1 cellular context compared by ENCODE assay signal in the genomic region with DNA sequence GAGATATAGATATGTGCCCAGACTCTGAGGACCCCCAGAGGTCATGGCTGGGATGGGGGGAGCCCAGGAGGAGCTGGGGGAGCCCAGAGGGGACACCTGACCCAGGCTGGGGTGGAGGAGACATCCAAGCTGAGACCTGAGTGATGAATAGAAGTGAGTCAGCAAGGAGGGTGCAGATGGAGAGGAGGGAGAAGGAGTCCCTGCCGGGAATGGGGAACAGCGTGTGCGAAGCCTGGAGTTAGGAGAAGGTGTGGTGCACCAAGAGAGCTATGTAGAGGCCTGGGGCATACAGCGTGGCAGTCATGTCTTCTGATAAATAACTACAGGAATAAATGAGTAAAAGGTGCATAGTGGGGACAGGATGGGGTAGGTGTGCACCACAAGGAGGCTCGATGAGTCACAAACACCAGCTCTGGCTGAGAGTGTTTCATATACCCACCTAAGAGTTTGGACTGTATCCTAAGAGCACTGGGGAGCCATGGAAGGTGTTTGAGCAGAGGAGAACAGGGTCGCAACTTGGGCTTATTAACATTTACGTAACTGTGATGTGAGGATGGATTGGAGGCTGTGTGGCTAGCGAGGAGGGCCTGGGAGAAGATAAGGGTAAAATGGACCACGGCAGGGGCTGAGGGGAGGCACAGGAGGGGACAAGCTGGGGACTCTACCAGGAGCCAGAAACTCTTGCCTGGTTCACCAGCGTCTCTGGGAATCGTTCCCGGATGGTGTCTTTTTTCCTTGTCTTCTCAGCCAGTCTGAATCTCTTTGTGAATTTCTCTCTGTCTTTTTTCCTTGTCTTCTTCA.
TF ChIP-seq lines count a peak whose summit lies in the region.

No MANE protein-coding gene starts in this region.

TF ChIP-seq in K562, 482 proteins besides CTCF, POLR2A, EP300 and RAD21 (continued from another document and continues in another):
- TF ChIP-seq UBTF (IDR thresholded peaks at IDR 0.05; ENCODE audit: borderline replicate concordance in 1 of 2, low read depth in 2 of 2, low read length in 2 of 2) (no peak), BCL6 (CRISPR knock-in tag; IDR thresholded peaks at IDR 0.05) (no peak), ZNF512 (tag; IDR thresholded peaks at IDR 0.05) (no peak), TAF7 (tag; IDR thresholded peaks at IDR 0.05) (no peak), SFPQ (IDR thresholded peaks at IDR 0.05; ENCODE audit: low read depth, low read length) (no peak), HDAC2 (IDR thresholded peaks at IDR 0.05) (peak; percentile 65; the same call in 1 of the 2 replicates), ETV1 (tag; conservative IDR thresholded peaks at IDR 0.05; ENCODE audit: low read depth) (no peak), KDM1A (IDR thresholded peaks at IDR 0.05) (peak; percentile 61 to 77; a peak in 3 of 4 replicates), TCF7 (IDR thresholded peaks at IDR 0.05; ENCODE audit: borderline replicate concordance) (no peak), ZNF24 (IDR thresholded peaks at IDR 0.05) (no peak), ARNT (IDR thresholded peaks at IDR 0.05) (no peak), PHTF2 (CRISPR knock-in tag; IDR thresholded peaks at IDR 0.05) (no peak), ZNF583 (CRISPR knock-in tag; IDR thresholded peaks at IDR 0.05) (no peak), NR2F6 (CRISPR knock-in tag; IDR thresholded peaks at IDR 0.05) (no peak), RBM17 (IDR thresholded peaks at IDR 0.05; ENCODE audit: borderline replicate concordance, low read depth, low read length) (no peak), THAP12 (CRISPR knock-in tag; IDR thresholded peaks at IDR 0.05) (no peak), SLC30A9 (CRISPR knock-in tag; IDR thresholded peaks at IDR 0.05) (no peak), ZNF766 (CRISPR knock-in tag; conservative IDR thresholded peaks at IDR 0.05) (no peak), CBX5 (IDR thresholded peaks at IDR 0.05; ENCODE audit: borderline replicate concordance, low read depth) (no peak), EHMT2 (IDR thresholded peaks at IDR 0.05) (no peak), KDM5B (IDR thresholded peaks at IDR 0.05; ENCODE audit: insufficient replicate concordance, low read depth, low read length) (no peak), NFE2L1 (tag; IDR thresholded peaks at IDR 0.05; ENCODE audit: borderline replicate concordance, low read depth) (no peak), SMC3 (conservative IDR thresholded peaks at IDR 0.05; ENCODE audit: insufficient read depth, low read depth, low read length) (no peak), ZNF77 (CRISPR knock-in tag; IDR thresholded peaks at IDR 0.05) (no peak), RBM39 (optimal IDR thresholded peaks at IDR 0.05; ENCODE audit: low read depth, low read length) (no peak), ASH1L (IDR thresholded peaks at IDR 0.05; ENCODE audit: borderline replicate concordance, low read depth, partially characterized antibody) (no peak), ZNF511 (CRISPR knock-in tag; IDR thresholded peaks at IDR 0.05) (0 out of 2 replicates have a peak, but pooled peaks have one; percentile 34), FOSL1 (tag; conservative IDR thresholded peaks at IDR 0.05) (no peak), ZNF436 (CRISPR knock-in tag; IDR thresholded peaks at IDR 0.05) (no peak)
- TF ChIP-seq, protein P1, sequence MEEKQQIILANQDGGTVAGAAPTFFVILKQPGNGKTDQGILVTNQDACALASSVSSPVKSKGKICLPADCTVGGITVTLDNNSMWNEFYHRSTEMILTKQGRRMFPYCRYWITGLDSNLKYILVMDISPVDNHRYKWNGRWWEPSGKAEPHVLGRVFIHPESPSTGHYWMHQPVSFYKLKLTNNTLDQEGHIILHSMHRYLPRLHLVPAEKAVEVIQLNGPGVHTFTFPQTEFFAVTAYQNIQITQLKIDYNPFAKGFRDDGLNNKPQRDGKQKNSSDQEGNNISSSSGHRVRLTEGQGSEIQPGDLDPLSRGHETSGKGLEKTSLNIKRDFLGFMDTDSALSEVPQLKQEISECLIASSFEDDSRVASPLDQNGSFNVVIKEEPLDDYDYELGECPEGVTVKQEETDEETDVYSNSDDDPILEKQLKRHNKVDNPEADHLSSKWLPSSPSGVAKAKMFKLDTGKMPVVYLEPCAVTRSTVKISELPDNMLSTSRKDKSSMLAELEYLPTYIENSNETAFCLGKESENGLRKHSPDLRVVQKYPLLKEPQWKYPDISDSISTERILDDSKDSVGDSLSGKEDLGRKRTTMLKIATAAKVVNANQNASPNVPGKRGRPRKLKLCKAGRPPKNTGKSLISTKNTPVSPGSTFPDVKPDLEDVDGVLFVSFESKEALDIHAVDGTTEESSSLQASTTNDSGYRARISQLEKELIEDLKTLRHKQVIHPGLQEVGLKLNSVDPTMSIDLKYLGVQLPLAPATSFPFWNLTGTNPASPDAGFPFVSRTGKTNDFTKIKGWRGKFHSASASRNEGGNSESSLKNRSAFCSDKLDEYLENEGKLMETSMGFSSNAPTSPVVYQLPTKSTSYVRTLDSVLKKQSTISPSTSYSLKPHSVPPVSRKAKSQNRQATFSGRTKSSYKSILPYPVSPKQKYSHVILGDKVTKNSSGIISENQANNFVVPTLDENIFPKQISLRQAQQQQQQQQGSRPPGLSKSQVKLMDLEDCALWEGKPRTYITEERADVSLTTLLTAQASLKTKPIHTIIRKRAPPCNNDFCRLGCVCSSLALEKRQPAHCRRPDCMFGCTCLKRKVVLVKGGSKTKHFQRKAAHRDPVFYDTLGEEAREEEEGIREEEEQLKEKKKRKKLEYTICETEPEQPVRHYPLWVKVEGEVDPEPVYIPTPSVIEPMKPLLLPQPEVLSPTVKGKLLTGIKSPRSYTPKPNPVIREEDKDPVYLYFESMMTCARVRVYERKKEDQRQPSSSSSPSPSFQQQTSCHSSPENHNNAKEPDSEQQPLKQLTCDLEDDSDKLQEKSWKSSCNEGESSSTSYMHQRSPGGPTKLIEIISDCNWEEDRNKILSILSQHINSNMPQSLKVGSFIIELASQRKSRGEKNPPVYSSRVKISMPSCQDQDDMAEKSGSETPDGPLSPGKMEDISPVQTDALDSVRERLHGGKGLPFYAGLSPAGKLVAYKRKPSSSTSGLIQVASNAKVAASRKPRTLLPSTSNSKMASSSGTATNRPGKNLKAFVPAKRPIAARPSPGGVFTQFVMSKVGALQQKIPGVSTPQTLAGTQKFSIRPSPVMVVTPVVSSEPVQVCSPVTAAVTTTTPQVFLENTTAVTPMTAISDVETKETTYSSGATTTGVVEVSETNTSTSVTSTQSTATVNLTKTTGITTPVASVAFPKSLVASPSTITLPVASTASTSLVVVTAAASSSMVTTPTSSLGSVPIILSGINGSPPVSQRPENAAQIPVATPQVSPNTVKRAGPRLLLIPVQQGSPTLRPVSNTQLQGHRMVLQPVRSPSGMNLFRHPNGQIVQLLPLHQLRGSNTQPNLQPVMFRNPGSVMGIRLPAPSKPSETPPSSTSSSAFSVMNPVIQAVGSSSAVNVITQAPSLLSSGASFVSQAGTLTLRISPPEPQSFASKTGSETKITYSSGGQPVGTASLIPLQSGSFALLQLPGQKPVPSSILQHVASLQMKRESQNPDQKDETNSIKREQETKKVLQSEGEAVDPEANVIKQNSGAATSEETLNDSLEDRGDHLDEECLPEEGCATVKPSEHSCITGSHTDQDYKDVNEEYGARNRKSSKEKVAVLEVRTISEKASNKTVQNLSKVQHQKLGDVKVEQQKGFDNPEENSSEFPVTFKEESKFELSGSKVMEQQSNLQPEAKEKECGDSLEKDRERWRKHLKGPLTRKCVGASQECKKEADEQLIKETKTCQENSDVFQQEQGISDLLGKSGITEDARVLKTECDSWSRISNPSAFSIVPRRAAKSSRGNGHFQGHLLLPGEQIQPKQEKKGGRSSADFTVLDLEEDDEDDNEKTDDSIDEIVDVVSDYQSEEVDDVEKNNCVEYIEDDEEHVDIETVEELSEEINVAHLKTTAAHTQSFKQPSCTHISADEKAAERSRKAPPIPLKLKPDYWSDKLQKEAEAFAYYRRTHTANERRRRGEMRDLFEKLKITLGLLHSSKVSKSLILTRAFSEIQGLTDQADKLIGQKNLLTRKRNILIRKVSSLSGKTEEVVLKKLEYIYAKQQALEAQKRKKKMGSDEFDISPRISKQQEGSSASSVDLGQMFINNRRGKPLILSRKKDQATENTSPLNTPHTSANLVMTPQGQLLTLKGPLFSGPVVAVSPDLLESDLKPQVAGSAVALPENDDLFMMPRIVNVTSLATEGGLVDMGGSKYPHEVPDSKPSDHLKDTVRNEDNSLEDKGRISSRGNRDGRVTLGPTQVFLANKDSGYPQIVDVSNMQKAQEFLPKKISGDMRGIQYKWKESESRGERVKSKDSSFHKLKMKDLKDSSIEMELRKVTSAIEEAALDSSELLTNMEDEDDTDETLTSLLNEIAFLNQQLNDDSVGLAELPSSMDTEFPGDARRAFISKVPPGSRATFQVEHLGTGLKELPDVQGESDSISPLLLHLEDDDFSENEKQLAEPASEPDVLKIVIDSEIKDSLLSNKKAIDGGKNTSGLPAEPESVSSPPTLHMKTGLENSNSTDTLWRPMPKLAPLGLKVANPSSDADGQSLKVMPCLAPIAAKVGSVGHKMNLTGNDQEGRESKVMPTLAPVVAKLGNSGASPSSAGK (IDR thresholded peaks at IDR 0.05) = no peak
